Comparison of ENCODE assay signal across 10 cellular contexts in the genomic region with DNA sequence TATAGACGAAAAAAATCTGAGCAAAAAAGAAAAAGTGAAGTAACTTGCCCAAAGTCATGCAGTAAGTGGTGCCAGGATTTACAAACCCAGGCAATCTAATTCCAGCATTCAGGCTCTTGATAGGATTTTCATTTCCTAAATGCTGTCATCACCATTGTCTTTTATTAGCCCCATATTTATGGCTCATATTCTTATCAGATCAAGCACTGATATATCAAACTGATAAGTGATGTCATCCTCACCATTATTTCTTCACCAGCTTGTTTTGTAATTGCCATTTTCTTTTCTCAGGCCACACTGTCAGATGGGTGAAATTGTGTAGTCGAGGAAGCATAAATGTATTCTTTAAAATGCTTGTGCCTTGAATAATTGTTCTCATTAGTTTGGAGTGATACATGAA. TPM values are rescaled to one million over a fixed set of nuclear protein-coding genes. Genes with fewer than 3 reads are reported as not detected.
DNase-seq lines count a peak whose midpoint lies in the region; ATAC-seq and TF ChIP-seq lines count a peak whose summit lies in the region.
"Had no signal": no experiment of that assay in that cellular context is flagged by ENCODE, and none has a peak within 500 bp of the region (broad histone marks: within the 10 kb centered on the region; RNA-seq: fewer than 3 reads in every experiment).

No MANE protein-coding gene starts in this region.

- TF ChIP-seq CTCF in DND-41 (IDR thresholded peaks at IDR 0.05; ENCODE audit: borderline replicate concordance, extremely low read depth, low read length, poor library complexity, severe bottlenecking) = no peak

- H3K4me1 Mint-ChIP-seq in IgD-negative memory B cell = peaks cover 11 to 20% (median 16%) of the 10 kb centered on the region in 3 donors
- H3K4me1 Mint-ChIP-seq in activated naive CD8-positive, alpha-beta T cell treated with anti-CD3 and anti-CD28 coated beads for 36 hours = peaks cover 23% of the 10 kb centered on the region
- H3K4me1 Mint-ChIP-seq in naive thymus-derived CD8-positive, alpha-beta T cell = peaks cover 9 to 35% (median 27%) of the 10 kb centered on the region in 4 donors

- no peaks in the 10 kb centered on the region for H3K9me3 ChIP-seq in DND-41 (ENCODE audit: insufficient read depth, low read length, severe bottlenecking)
- H3K9me3 ChIP-seq: testis had no signal

- H3K4me3 ChIP-seq in DND-41 (ENCODE audit: low read depth in 1 of 2, low read length in 2 of 2) = peak overlapping the region in 1 of 2 experiments; percentile 66; a peak in 2 of 4 replicates

- H3K79me2 ChIP-seq in DND-41 (ENCODE audit: insufficient read depth, low read length) = peaks cover 35% of the 10 kb centered on the region

- DNase-seq in DND-41 = no peak
- DNase-seq in activated naive CD8-positive, alpha-beta T cell treated with anti-CD3 and anti-CD28 coated beads for 36 hours = no peak
- no peak for DNase-seq in naive thymus-derived CD8-positive, alpha-beta T cell
- DNase-seq in A172 (ENCODE audit: low spot score) = no peak
- no peak for DNase-seq in NCI-H2081 treated with DMSO at 0.1 percent for 48 hours (lab: John Stamatoyannopoulos, UW)
- DNase-seq in AG08395 (ENCODE audit: low spot score) = no peak
- no peak for DNase-seq in HuH-7.5 (ENCODE audit: low spot score)
- DNase-seq: NCI-H526 treated with DMSO at 0.1 percent for 48 hours, testis had no signal

- H3K27me3 Mint-ChIP-seq in IgD-negative memory B cell = no peaks in the 10 kb centered on the region
- H3K27me3 Mint-ChIP-seq in activated naive CD8-positive, alpha-beta T cell treated with anti-CD3 and anti-CD28 coated beads for 36 hours = no peaks in the 10 kb centered on the region
- H3K27me3 Mint-ChIP-seq in naive thymus-derived CD8-positive, alpha-beta T cell = no peaks in the 10 kb centered on the region

- H3K9me3 Mint-ChIP-seq in IgD-negative memory B cell = no peaks in the 10 kb centered on the region
- H3K9me3 Mint-ChIP-seq in activated naive CD8-positive, alpha-beta T cell treated with anti-CD3 and anti-CD28 coated beads for 36 hours = peaks cover 2% of the 10 kb centered on the region
- no peaks in the 10 kb centered on the region for H3K9me3 Mint-ChIP-seq in naive thymus-derived CD8-positive, alpha-beta T cell

- H3K36me3 Mint-ChIP-seq in IgD-negative memory B cell = peaks cover 6% of the 10 kb centered on the region
- peaks cover 21% of the 10 kb centered on the region for H3K36me3 Mint-ChIP-seq in activated naive CD8-positive, alpha-beta T cell treated with anti-CD3 and anti-CD28 coated beads for 36 hours
- peaks cover 0 to 13% (median 2%) of the 10 kb centered on the region in 3 donors for H3K36me3 Mint-ChIP-seq in naive thymus-derived CD8-positive, alpha-beta T cell

- peak overlapping the region in 1 of 3 donors; percentile 76 for H3K27ac Mint-ChIP-seq in IgD-negative memory B cell
- peak overlapping the region; percentile 95 for H3K27ac Mint-ChIP-seq in activated naive CD8-positive, alpha-beta T cell treated with anti-CD3 and anti-CD28 coated beads for 36 hours
- peak overlapping the region in 5 of 10 donors; percentile 89 to 98 (median 94) for H3K27ac Mint-ChIP-seq in naive thymus-derived CD8-positive, alpha-beta T cell

- peak overlapping the region; percentile 92 to 97 (median 93) for H3K4me3 Mint-ChIP-seq in IgD-negative memory B cell
- peak overlapping the region; percentile 94 for H3K4me3 Mint-ChIP-seq in activated naive CD8-positive, alpha-beta T cell treated with anti-CD3 and anti-CD28 coated beads for 36 hours
- H3K4me3 Mint-ChIP-seq in naive thymus-derived CD8-positive, alpha-beta T cell = peak overlapping the region; percentile 25 to 98 (median 96)

- peak overlapping the region; percentile 69 for H3K9ac ChIP-seq in DND-41 (ENCODE audit: low read depth, low read length)

- peak overlapping the region; percentile 91; the same call in 1 of the 2 replicates for H3K27ac ChIP-seq in DND-41 (ENCODE audit: low read length)

- no peaks in the 10 kb centered on the region for H4K20me1 ChIP-seq in DND-41 (ENCODE audit: insufficient read depth, low read length)

- POLR2A ChIA-PET in naive thymus-derived CD8-positive, alpha-beta T cell (lab: Charles Lee) = interaction anchor here (1.6 kb wide), 1 partner anchor 62 kb away, joined by 12 read pairs; no protein-coding TSS in a partner anchor

- no peaks in the 10 kb centered on the region for H3K27me3 ChIP-seq in DND-41 (ENCODE audit: insufficient read depth, low read length, poor library complexity)
- H3K27me3 ChIP-seq: testis had no signal

- H3K4me2 ChIP-seq in DND-41 (ENCODE audit: insufficient read depth, low read length) = peak overlapping the region; percentile 66

- H3K36me3 ChIP-seq in DND-41 (ENCODE audit: insufficient read depth, low read length) = peaks cover 19% of the 10 kb centered on the region; the same call in 1 of the 2 replicates

- no peak for ATAC-seq in DND-41 (ENCODE audit: insufficient read depth, low read depth)
- no peak for ATAC-seq in naive thymus-derived CD8-positive, alpha-beta T cell

- H3K4me1 ChIP-seq in DND-41 (ENCODE audit: insufficient read depth, low read length) = peaks cover 35% of the 10 kb centered on the region

- H2AFZ ChIP-seq in DND-41 (ENCODE audit: low read depth, low read length) = no peak overlapping the region

RNA-seq across cellular contexts. Expression of a gene that starts 1.3 kb away (rescaled TPM):
- 36.1 TPM for polyA plus RNA-seq in IgD-negative memory B cell
- 10 to 100 TPM; 77.3 to 86.7 TPM for total RNA-seq in activated naive CD8-positive, alpha-beta T cell treated with anti-CD3 and anti-CD28 coated beads for 36 hours
- total RNA-seq in naive thymus-derived CD8-positive, alpha-beta T cell = 10 to 100 TPM; 25.9 to 31.0 TPM
- polyA plus RNA-seq in naive thymus-derived CD8-positive, alpha-beta T cell = 10 to 100 TPM; 46.6 to 50.7 (median 47.9) TPM
- total RNA-seq in A172 (2014; rRNA removed; shearing (Covaris generic)) = 61.2 and 79.4 TPM in 2 replicates

RNA-seq across cellular contexts. Expression of a gene that starts 1.9 kb away (rescaled TPM):
- not detected for polyA plus RNA-seq in IgD-negative memory B cell
- under 1 TPM; 0.10 to 0.14 TPM for total RNA-seq in activated naive CD8-positive, alpha-beta T cell treated with anti-CD3 and anti-CD28 coated beads for 36 hours
- 1 to 10 TPM; 1.1 to 1.3 TPM for total RNA-seq in naive thymus-derived CD8-positive, alpha-beta T cell
- under 1 TPM in 2 of 3 donors, not detected in 1; 0.24 to 0.56 TPM for polyA plus RNA-seq in naive thymus-derived CD8-positive, alpha-beta T cell
- total RNA-seq in A172 (2014; rRNA removed; shearing (Covaris generic)) = 0.02 and 0.19 TPM in 2 replicates
